ENCODE assay signal across 18 cellular contexts in genomic region chr4:77336411-77337142, GRCh38.
"Had no signal": no experiment of that assay in that cellular context is flagged by ENCODE, and none has a peak within 500 bp of the region (broad histone marks: within the 10 kb centered on the region; RNA-seq: fewer than 3 reads in every experiment).

No MANE protein-coding gene starts in this region.

- H3K36me3 ChIP-seq: right atrium auricular region, sigmoid colon, suprapubic skin, thyroid gland had no signal

- H2AFZ ChIP-seq: hepatocyte had no signal

- H3K4me2 ChIP-seq: hepatocyte had no signal

- H3K79me2 ChIP-seq: hepatocyte had no signal

- H3K9me3 ChIP-seq: thyroid gland had no signal

- ATAC-seq: effector memory CD8-positive, alpha-beta T cell; left lobe of liver; natural killer cell; stimulated activated naive CD8-positive, alpha-beta T cell treated with anti-CD3 and anti-CD28 coated beads, Interleukin-15, Interleukin-2, amounts not matched to agents 100 U/mL and 50 U/mL, for 24 hours had no signal

- FAIRE-seq: colon, urothelium cell line had no signal

- H3K27ac ChIP-seq: hepatocyte, right atrium auricular region, sigmoid colon, skin epidermis, suprapubic skin, thyroid gland had no signal

- H3K4me3 ChIP-seq: hepatocyte, right atrium auricular region, sigmoid colon, skin epidermis, suprapubic skin, thyroid gland had no signal

- H3K4me1 ChIP-seq: right atrium auricular region, sigmoid colon, suprapubic skin, thyroid gland had no signal

- DNase-seq: effector memory CD8-positive, alpha-beta T cell; erythroblast; foreskin melanocyte; head of caudate nucleus; kidney glomerular epithelial cell; natural killer cell; posterior cingulate gyrus; sigmoid colon; stimulated activated CD4-positive, alpha-beta T cell treated with anti-CD3 and anti-CD28 coated beads, Interleukin-2, amount 100 ng/mL, for 48 hours; stimulated activated naive CD8-positive, alpha-beta T cell treated with anti-CD3 and anti-CD28 coated beads, Interleukin-15, Interleukin-2, amounts not matched to agents 100 U/mL and 50 U/mL, for 24 hours; thyroid gland had no signal

- H3K27me3 ChIP-seq: hepatocyte, right atrium auricular region, sigmoid colon, suprapubic skin, thyroid gland had no signal
